1 cellular context compared by ENCODE assay signal in the genomic region with DNA sequence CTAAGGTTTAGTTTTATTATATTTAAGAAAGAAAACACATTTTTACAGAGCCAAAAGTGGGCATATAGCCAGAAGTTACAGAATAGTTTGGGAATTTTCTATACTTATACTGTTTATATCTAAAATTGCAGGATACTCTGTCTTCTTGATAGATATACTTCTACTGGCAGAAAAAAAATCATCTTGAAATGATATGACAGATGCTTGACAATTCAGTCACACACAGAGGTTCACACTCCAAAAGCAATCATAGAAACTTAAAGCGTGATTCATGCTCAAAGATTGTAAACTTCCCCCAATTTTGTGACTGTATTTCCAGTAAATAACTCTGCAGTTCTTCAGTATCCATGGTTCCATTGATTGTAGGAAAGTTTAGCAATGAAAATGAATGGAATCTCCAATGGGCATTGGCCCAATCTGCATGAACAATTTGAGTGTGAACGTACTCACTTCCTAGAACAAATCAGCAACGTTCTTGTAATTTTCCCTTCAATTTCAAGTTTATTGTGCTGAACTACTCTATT.
TF ChIP-seq lines count a peak whose summit lies in the region.

No MANE protein-coding gene starts in this region.

TF ChIP-seq in IMR-90, 13 proteins besides CTCF, POLR2A, EP300 and RAD21:
- TF ChIP-seq FOS (IDR thresholded peaks at IDR 0.05; ENCODE audit: low read depth, low read length) = peak; percentile 15; the same call in 1 of the 2 replicates
- no peak for TF ChIP-seq USF2 (IDR thresholded peaks at IDR 0.05; ENCODE audit: low read depth, low read length)
- 0 out of 2 replicates have a peak, but pooled peaks have one; percentile 11 for TF ChIP-seq BHLHE40 (IDR thresholded peaks at IDR 0.05; ENCODE audit: low read depth, low read length)
